In the genomic region with DNA sequence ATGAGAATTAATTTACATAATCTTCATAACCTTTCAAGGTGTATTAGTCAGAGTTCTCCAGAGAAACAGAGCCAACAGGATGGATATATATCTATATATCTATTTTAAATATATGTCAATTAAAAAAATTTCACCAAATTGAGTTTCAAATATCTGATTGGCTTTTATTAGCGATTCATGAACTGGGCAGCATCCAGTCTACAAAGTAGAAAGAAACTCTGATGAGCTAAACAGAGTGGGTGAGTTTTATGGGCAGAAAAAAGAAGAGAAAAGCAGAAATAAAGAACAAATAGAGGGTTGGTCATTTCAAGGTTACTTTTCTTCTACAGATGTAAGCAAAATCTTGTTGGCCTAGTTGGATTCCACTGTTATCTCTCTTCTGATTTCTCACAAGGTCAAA, we compare ENCODE assay signal across 26 cellular contexts.
"Had no signal": no experiment of that assay in that cellular context is flagged by ENCODE, and none has a peak within 500 bp of the region (broad histone marks: within the 10 kb centered on the region; RNA-seq: fewer than 3 reads in every experiment).

No MANE protein-coding gene starts in this region.

- H3K36me3 Mint-ChIP-seq: WTC11 had no signal

- H3K9me3 Mint-ChIP-seq: activated CD8-positive, alpha-beta T cell treated with anti-CD3 and anti-CD28 coated beads for 36 hours; activated T-cell treated with anti-CD3 and anti-CD28 coated beads, Interleukin-2, amount 50 U/mL, for 4 hours had no signal

- H3K27ac Mint-ChIP-seq: activated CD8-positive, alpha-beta T cell treated with anti-CD3 and anti-CD28 coated beads for 36 hours; activated naive CD8-positive, alpha-beta T cell; activated T-helper 17 cell treated with anti-CD3 and anti-CD28 coated beads, Interleukin-2, amount 50 U/mL, for 72 hours; effector memory CD8-positive, alpha-beta T cell; WTC11 had no signal

- H3K4me3 Mint-ChIP-seq: activated CD8-positive, alpha-beta T cell treated with anti-CD3 and anti-CD28 coated beads for 36 hours; activated naive CD8-positive, alpha-beta T cell; activated T-cell treated with anti-CD3 and anti-CD28 coated beads, Interleukin-2, amount 50 U/mL, for 4 hours; activated T-helper 17 cell treated with anti-CD3 and anti-CD28 coated beads, Interleukin-2, amount 50 U/mL, for 72 hours; effector memory CD8-positive, alpha-beta T cell; WTC11 had no signal

- H3K9me3 ChIP-seq: esophagus squamous epithelium, gastroesophageal sphincter had no signal

- ATAC-seq: activated CD4-positive, CD25-positive, alpha-beta regulatory T cell treated with anti-CD3 and anti-CD28 coated beads, Interleukin-2, amount 50 U/mL, for 24 hours; activated CD8-positive, alpha-beta T cell treated with anti-CD3 and anti-CD28 coated beads for 36 hours; activated T-cell treated with anti-CD3 and anti-CD28 coated beads, Interleukin-2, amount 50 U/mL, for 4 hours; activated T-helper 17 cell treated with anti-CD3 and anti-CD28 coated beads, Interleukin-2, amount 50 U/mL, for 72 hours; effector memory CD8-positive, alpha-beta T cell; gastroesophageal sphincter; WTC11 had no signal

- H3K27ac ChIP-seq: esophagus squamous epithelium, gastroesophageal sphincter, VCaP had no signal

- H3K27me3 ChIP-seq: esophagus squamous epithelium, gastroesophageal sphincter had no signal

- H3K4me1 Mint-ChIP-seq: activated T-helper 17 cell treated with anti-CD3 and anti-CD28 coated beads, Interleukin-2, amount 50 U/mL, for 72 hours had no signal

- DNase-seq: activated CD4-positive, alpha-beta T cell treated with anti-CD3 and anti-CD28 coated beads for 48 hours; activated CD4-positive, alpha-beta T cell treated with anti-CD3 and anti-CD28 coated beads, Interleukin-2, amount 50 U/mL, for 1 hour; activated CD4-positive, alpha-beta T cell treated with anti-CD3 and anti-CD28 coated beads, Interleukin-2, amount 50 U/mL, for 48 hours; activated CD8-positive, alpha-beta memory T cell treated with anti-CD3 and anti-CD28 coated beads for 24 hours; activated CD8-positive, alpha-beta T cell treated with anti-CD3 and anti-CD28 coated beads for 36 hours; activated effector memory CD4-positive, alpha-beta T cell treated with Interleukin-2 at 50 U/mL for 16 hours; activated gamma-delta T cell treated with Interleukin-2 at 50 U/mL for 16 hours; activated naive CD4-positive, alpha-beta T cell treated with anti-CD3 and anti-CD28 coated beads, Interleukin-2, amount 50 U/mL, for 16 hours; activated naive CD4-positive, alpha-beta T cell treated with Interleukin-2 at 50 U/mL for 16 hours; activated T-cell treated with anti-CD3 and anti-CD28 coated beads, Interleukin-2, amount 50 U/mL, for 4 hours; amniotic stem cell; anterior cingulate cortex; caudate nucleus; cortex of kidney; dermis blood vessel endothelial cell; effector CD4-positive, alpha-beta T cell; effector memory CD8-positive, alpha-beta T cell; esophagus squamous epithelium; foreskin melanocyte; T-helper 2 cell had no signal
